ENCODE assay signal across 1 cellular context in the genomic region with DNA sequence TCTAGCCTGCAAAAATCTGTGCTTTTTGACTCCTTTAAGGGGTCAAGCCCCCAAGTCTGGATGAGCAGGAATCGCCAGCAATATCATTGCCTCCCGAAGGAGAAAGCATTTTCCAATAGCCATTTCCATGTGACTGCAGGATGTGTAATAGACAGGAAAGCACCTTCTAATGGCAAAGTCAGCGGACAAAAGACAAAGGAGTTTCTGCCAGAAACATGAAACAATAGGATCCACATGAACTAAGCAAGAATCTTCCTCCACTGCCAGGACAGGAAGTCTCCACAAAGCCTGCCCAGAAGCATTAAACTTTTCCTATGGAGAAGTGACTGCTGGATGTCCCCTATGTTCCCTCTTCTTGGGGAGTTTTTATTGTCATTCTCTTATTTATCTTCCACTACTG.
TF ChIP-seq lines count a peak whose summit lies in the region.

No MANE protein-coding gene starts in this region.

TF ChIP-seq in GM23338, 12 proteins besides CTCF, POLR2A, EP300 and RAD21 (continued from another document):
- TF ChIP-seq, protein P1, sequence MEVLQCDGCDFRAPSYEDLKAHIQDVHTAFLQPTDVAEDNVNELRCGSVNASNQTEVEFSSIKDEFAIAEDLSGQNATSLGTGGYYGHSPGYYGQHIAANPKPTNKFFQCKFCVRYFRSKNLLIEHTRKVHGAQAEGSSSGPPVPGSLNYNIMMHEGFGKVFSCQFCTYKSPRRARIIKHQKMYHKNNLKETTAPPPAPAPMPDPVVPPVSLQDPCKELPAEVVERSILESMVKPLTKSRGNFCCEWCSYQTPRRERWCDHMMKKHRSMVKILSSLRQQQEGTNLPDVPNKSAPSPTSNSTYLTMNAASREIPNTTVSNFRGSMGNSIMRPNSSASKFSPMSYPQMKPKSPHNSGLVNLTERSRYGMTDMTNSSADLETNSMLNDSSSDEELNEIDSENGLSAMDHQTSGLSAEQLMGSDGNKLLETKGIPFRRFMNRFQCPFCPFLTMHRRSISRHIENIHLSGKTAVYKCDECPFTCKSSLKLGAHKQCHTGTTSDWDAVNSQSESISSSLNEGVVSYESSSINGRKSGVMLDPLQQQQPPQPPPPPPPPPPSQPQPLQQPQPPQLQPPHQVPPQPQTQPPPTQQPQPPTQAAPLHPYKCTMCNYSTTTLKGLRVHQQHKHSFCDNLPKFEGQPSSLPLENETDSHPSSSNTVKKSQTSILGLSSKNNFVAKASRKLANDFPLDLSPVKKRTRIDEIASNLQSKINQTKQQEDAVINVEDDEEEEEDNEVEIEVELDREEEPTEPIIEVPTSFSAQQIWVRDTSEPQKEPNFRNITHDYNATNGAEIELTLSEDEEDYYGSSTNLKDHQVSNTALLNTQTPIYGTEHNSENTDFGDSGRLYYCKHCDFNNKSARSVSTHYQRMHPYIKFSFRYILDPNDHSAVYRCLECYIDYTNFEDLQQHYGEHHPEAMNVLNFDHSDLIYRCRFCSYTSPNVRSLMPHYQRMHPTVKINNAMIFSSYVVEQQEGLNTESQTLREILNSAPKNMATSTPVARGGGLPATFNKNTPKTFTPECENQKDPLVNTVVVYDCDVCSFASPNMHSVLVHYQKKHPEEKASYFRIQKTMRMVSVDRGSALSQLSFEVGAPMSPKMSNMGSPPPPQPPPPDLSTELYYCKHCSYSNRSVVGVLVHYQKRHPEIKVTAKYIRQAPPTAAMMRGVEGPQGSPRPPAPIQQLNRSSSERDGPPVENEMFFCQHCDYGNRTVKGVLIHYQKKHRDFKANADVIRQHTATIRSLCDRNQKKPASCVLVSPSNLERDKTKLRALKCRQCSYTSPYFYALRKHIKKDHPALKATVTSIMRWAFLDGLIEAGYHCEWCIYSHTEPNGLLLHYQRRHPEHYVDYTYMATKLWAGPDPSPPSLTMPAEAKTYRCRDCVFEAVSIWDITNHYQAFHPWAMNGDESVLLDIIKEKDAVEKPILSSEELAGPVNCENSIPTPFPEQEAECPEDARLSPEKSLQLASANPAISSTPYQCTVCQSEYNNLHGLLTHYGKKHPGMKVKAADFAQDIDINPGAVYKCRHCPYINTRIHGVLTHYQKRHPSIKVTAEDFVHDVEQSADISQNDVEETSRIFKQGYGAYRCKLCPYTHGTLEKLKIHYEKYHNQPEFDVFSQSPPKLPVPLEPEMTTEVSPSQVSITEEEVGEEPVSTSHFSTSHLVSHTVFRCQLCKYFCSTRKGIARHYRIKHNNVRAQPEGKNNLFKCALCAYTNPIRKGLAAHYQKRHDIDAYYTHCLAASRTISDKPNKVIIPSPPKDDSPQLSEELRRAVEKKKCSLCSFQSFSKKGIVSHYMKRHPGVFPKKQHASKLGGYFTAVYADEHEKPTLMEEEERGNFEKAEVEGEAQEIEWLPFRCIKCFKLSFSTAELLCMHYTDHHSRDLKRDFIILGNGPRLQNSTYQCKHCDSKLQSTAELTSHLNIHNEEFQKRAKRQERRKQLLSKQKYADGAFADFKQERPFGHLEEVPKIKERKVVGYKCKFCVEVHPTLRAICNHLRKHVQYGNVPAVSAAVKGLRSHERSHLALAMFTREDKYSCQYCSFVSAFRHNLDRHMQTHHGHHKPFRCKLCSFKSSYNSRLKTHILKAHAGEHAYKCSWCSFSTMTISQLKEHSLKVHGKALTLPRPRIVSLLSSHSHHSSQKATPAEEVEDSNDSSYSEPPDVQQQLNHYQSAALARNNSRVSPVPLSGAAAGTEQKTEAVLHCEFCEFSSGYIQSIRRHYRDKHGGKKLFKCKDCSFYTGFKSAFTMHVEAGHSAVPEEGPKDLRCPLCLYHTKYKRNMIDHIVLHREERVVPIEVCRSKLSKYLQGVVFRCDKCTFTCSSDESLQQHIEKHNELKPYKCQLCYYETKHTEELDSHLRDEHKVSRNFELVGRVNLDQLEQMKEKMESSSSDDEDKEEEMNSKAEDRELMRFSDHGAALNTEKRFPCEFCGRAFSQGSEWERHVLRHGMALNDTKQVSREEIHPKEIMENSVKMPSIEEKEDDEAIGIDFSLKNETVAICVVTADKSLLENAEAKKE (CRISPR knock-in tag; IDR thresholded peaks at IDR 0.05) = no peak
- no peak for TF ChIP-seq ZNF114 (CRISPR knock-in tag; IDR thresholded peaks at IDR 0.05)
- TF ChIP-seq STAT1 (IDR thresholded peaks at IDR 0.05; ENCODE audit: unreplicated experiment) = no peak
- TF ChIP-seq, protein P2, sequence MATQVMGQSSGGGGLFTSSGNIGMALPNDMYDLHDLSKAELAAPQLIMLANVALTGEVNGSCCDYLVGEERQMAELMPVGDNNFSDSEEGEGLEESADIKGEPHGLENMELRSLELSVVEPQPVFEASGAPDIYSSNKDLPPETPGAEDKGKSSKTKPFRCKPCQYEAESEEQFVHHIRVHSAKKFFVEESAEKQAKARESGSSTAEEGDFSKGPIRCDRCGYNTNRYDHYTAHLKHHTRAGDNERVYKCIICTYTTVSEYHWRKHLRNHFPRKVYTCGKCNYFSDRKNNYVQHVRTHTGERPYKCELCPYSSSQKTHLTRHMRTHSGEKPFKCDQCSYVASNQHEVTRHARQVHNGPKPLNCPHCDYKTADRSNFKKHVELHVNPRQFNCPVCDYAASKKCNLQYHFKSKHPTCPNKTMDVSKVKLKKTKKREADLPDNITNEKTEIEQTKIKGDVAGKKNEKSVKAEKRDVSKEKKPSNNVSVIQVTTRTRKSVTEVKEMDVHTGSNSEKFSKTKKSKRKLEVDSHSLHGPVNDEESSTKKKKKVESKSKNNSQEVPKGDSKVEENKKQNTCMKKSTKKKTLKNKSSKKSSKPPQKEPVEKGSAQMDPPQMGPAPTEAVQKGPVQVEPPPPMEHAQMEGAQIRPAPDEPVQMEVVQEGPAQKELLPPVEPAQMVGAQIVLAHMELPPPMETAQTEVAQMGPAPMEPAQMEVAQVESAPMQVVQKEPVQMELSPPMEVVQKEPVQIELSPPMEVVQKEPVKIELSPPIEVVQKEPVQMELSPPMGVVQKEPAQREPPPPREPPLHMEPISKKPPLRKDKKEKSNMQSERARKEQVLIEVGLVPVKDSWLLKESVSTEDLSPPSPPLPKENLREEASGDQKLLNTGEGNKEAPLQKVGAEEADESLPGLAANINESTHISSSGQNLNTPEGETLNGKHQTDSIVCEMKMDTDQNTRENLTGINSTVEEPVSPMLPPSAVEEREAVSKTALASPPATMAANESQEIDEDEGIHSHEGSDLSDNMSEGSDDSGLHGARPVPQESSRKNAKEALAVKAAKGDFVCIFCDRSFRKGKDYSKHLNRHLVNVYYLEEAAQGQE (IDR thresholded peaks at IDR 0.05; ENCODE audit: unreplicated experiment) = no peak
- TF ChIP-seq JUNB (IDR thresholded peaks at IDR 0.05; ENCODE audit: unreplicated experiment) = no peak
TF ChIP-seq in GM23338: peak in this region for 0.
